In genomic region chr6:33206864-33207568, GRCh38 we compare ENCODE assay signal across 2 cellular contexts.
TF ChIP-seq lines count a peak whose summit lies in the region.

No MANE protein-coding gene starts in this region.

TF ChIP-seq in SK-N-SH, 30 proteins besides CTCF, POLR2A, EP300 and RAD21 (continued from another document):
- TF ChIP-seq REST (IDR thresholded peaks at IDR 0.05; ENCODE audit: low read depth, low read length) (no peak), SMC3 (IDR thresholded peaks at IDR 0.05; ENCODE audit: low read depth, low read length) (no peak), TAF1 (IDR thresholded peaks at IDR 0.05; ENCODE audit: borderline replicate concordance, low read depth, low read length) (no peak)
TF ChIP-seq in SK-N-SH: peak in this region for 0.

TF ChIP-seq in SK-N-SH treated with all-trans-retinoic acid at 6 μM for 48 hours, 23 proteins besides CTCF, POLR2A, EP300 and RAD21 (continued from another document):
- TF ChIP-seq POU6F1 (CRISPR knock-in tag; IDR thresholded peaks at IDR 0.05; ENCODE audit: borderline replicate concordance, low read depth) (no peak), ZNF70 (CRISPR knock-in tag; IDR thresholded peaks at IDR 0.05) (no peak), ESRRG (CRISPR knock-in tag; IDR thresholded peaks at IDR 0.05) (no peak), RARB (CRISPR knock-in tag; IDR thresholded peaks at IDR 0.05) (no peak), ZFP3 (CRISPR knock-in tag; IDR thresholded peaks at IDR 0.05) (no peak), PATZ1 (CRISPR knock-in tag; IDR thresholded peaks at IDR 0.05; ENCODE audit: borderline replicate concordance) (no peak), PPARA (CRISPR knock-in tag; IDR thresholded peaks at IDR 0.05; ENCODE audit: borderline replicate concordance) (no peak), ZNF8 (CRISPR knock-in tag; IDR thresholded peaks at IDR 0.05) (no peak), ZC3H10 (CRISPR knock-in tag; IDR thresholded peaks at IDR 0.05) (no peak), ISL1 (CRISPR knock-in tag; IDR thresholded peaks at IDR 0.05) (no peak), TSHZ2 (CRISPR knock-in tag; IDR thresholded peaks at IDR 0.05) (no peak), GLIS3 (CRISPR knock-in tag; IDR thresholded peaks at IDR 0.05) (no peak)
